ENCODE assay signal across 8 cellular contexts in the genomic region with DNA sequence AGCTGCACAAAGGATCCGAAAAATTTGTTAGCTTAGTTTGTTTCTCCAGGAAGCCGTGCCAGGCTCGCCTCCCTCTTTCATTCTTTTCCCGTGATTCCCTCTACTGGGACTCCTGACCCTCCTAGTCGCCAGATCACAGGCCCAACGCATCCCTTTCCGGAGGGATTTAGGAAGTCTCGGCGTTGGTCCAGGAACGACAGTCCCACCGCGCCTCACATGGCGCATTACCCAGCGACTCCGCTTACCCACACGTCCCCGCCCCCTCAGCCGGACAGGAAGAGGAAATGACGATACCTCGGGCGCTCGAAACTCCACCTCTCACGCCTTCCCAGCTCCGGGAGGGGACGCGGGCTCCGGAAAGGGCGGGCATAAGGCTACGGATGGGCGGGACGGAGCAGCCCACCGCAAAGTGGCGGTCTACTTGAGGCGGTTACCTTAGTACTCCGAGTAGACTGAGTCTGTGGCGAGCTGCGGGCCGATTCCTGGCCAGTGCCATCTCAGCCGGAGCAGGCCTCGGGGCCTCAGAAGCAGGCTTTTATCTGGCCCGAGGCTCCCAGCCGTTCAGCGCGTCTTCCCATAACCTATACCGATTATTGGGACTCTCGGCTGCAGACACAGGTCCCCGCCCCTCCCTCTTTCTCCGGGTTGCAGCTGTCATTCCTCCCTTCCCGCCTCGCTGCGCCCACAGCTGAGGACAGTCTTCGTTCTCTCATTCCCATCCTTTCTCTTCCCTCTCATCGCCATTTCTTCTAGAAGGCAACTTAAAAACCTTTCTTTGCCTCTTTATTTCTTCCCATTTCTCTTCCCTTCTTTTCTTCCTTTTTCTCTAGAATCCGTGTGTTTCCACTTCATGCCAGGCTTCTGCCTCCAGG. TPM values are rescaled to one million over a fixed set of nuclear protein-coding genes. Genes with fewer than 3 reads are reported as not detected.
DNase-seq lines count a peak whose midpoint lies in the region; ATAC-seq, FAIRE-seq and TF ChIP-seq lines count a peak whose summit lies in the region.

A gene with protein sequence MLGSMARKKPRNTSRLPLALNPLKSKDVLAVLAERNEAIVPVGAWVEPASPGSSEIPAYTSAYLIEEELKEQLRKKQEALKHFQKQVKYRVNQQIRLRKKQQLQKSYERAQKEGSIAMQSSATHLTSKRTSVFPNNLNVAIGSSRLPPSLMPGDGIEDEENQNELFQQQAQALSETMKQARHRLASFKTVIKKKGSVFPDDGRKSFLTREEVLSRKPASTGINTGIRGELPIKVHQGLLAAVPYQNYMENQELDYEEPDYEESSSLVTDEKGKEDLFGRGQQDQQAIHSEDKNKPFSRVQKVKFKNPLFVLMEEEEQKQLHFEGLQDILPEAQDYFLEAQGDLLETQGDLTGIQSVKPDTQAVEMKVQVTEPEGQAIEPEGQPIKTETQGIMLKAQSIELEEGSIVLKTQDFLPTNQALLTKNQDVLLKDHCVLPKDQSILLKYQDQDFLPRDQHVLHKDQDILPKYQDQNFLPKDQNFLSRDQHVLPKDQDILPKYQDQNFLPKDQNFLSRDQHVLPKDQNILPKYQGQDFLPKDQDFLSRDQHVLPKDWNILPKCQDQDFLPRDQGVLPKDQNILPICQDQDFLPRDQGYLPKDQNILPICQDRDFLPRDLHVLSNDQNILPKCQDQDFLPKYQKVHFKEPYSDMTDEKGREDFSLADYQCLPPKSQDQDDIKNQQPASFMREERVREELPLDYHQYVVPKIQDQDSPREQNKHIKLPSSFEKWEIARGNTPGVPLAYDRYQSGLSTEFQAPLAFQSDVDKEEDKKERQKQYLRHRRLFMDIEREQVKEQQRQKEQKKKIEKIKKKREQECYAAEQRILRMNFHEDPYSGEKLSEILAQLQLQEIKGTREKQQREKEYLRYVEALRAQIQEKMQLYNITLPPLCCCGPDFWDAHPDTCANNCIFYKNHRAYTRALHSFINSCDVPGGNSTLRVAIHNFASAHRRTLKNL (plus strand): TSS at position 450 of the 872 bp plus-strand sequence. CDS start 531 bp downstream, outside the sequence.

- H3K79me2 ChIP-seq in OCI-LY1 (ENCODE audit: insufficient read depth, low read length) = no peaks in the 10 kb centered on the region

- H3K27me3 ChIP-seq in HUES64 (ENCODE audit: insufficient read depth, low read length) (peaks cover 27% of the 10 kb centered on the region), OCI-LY1 (ENCODE audit: insufficient read depth, low read length) (no peaks in the 10 kb centered on the region)

- no peak for TF ChIP-seq CTCF in D721Med (IDR thresholded peaks at IDR 0.05; ENCODE audit: insufficient read depth, missing control alignments)
- TF ChIP-seq CTCF in OCI-LY1 (IDR thresholded peaks at IDR 0.05; ENCODE audit: low read length) = no peak
- no peak for TF ChIP-seq CTCF in epithelial cell of proximal tubule (conservative IDR thresholded peaks at IDR 0.05; ENCODE audit: low read depth, low read length)
- no peak for TF ChIP-seq CTCF in mucosa of descending colon (IDR thresholded peaks at IDR 0.05)

- H3K4me2 ChIP-seq in OCI-LY1 (ENCODE audit: low read length) = peak within 1 kb of the TSS; percentile 87

- H3K4me3 ChIP-seq in HUES64 (ENCODE audit: low read length) (peak within 1 kb of the TSS; percentile 79), OCI-LY1 (ENCODE audit: low read depth, low read length, poor library complexity, severe bottlenecking) (peak within 1 kb of the TSS; percentile 71), epithelial cell of proximal tubule (ENCODE audit: low read depth, low read length) (peak within 1 kb of the TSS; percentile 77), mucosa of descending colon (peak within 1 kb of the TSS; percentile 18)

- H3K9me3 ChIP-seq in HUES64 (ENCODE audit: insufficient read depth, low read depth, low read length) = no peaks in the 10 kb centered on the region
- no peaks in the 10 kb centered on the region for H3K9me3 ChIP-seq in OCI-LY1 (ENCODE audit: low read length)
- H3K9me3 ChIP-seq in mucosa of descending colon = no peaks in the 10 kb centered on the region

- intact Hi-C loops in mucosa of descending colon (cut with DNase I, micrococcal nuclease) = no loop called here

- DNase-seq in D721Med (ENCODE audit: insufficient read length, low spot score) = peak; percentile 61
- DNase-seq in activated T-cell treated with anti-CD3 and anti-CD28 coated beads for 24 hours (ENCODE audit: low read depth) = peak; percentile 96
- DNase-seq in epithelial cell of proximal tubule (ENCODE audit: low read depth) = peak; percentile 60
- DNase-seq in mucosa of descending colon = peak; percentile 97 to 98 (median 98)
- DNase-seq in stimulated activated CD8-positive, alpha-beta memory T cell treated with anti-CD3 and anti-CD28 coated beads, Interleukin-4, amount 100 ng/mL, for 24 hours (ENCODE audit: low read depth) = peak; percentile 97

- H2AFZ ChIP-seq in OCI-LY1 (ENCODE audit: low read length) = peak within 1 kb of the TSS; percentile 61; the same call in 1 of the 2 replicates

- no peaks in the 10 kb centered on the region for H4K20me1 ChIP-seq in OCI-LY1 (ENCODE audit: insufficient read depth, low read length)

- no peak for FAIRE-seq in D721Med (lab: Jason Lieb, UNC)

- peak within 1 kb of the TSS; percentile 86; the same call in 1 of the 2 replicates for H3K9ac ChIP-seq in HUES64 (ENCODE audit: low read depth, low read length)
- H3K9ac ChIP-seq in OCI-LY1 (ENCODE audit: low read length) = peak within 1 kb of the TSS; percentile 79

- H3K4me1 ChIP-seq in HUES64 (ENCODE audit: insufficient read depth, low read length) = no peaks in the 10 kb centered on the region; the same call in 1 of the 2 replicates
- H3K4me1 ChIP-seq in OCI-LY1 (ENCODE audit: insufficient read depth, low read length, severe bottlenecking) = peaks cover 16% of the 10 kb centered on the region
- H3K4me1 ChIP-seq in mucosa of descending colon (ENCODE audit: low read depth) = no peaks in the 10 kb centered on the region

- ATAC-seq in GM21515 (IDR thresholded peaks at IDR 0.05; ENCODE audit: unreplicated experiment) (peak; percentile 99), mucosa of descending colon (peak; percentile 100)

- H3K27ac ChIP-seq in HUES64 (ENCODE audit: low read depth, low read length) (peak within 1 kb of the TSS; percentile 80), OCI-LY1 (ENCODE audit: low read depth, low read length, poor library complexity, severe bottlenecking) (no peak within 1 kb of the TSS)

- H3K36me3 ChIP-seq in HUES64 (ENCODE audit: insufficient read depth, low read length) (no peaks in the 10 kb centered on the region), OCI-LY1 (ENCODE audit: insufficient read depth, low read length) (no peaks in the 10 kb centered on the region; the same call in 1 of the 2 replicates), mucosa of descending colon (ENCODE audit: low read depth) (no peaks in the 10 kb centered on the region)

- under 1% methylated on average over 54 of the region's 54 CpGs for WGBS in HUES64

- H3K9me2 ChIP-seq in OCI-LY1 (ENCODE audit: low read depth, low read length) = no peaks in the 10 kb centered on the region

- no peaks in the 10 kb centered on the region for H3F3A ChIP-seq in OCI-LY1 (ENCODE audit: insufficient read depth, low read length)

RNA-seq across cellular contexts. Expression of the gene that starts here (rescaled TPM):
- 2.8 TPM for polyA plus RNA-seq in HUES64 (2013, experiment 1 of 2)
- polyA plus RNA-seq in HUES64 (2013, experiment 2 of 2) = 3.2 TPM
- 3.3 and 3.4 TPM in 2 replicates for total RNA-seq in epithelial cell of proximal tubule
- 1 to 10 TPM in 2 of 3 donors, under 1 TPM in 1; 0.73 to 1.8 (median 1.6) TPM for total RNA-seq in mucosa of descending colon

Comparison
In these comparisons a context has a peak if more than half of its experiments do, and no peak if none do; other contexts are left out.
1. H3K4me3 ChIP-seq: peak in every context shown above with its lines; median percentile 79 in HUES64; 77 in epithelial cell of proximal tubule; 71 in OCI-LY1; 18 in mucosa of descending colon.